In genomic region chr13:95858286-95859075, GRCh38 we compare ENCODE assay signal across 1 cellular context.
A peak's percentile ranks its signal among the peaks of the same experiment; 100 is the strongest.
TF ChIP-seq lines count a peak whose summit lies in the region.

No MANE protein-coding gene starts in this region.

TF ChIP-seq in HEK293, 187 proteins besides CTCF, POLR2A, EP300 and RAD21 (continued from another document):
- TF ChIP-seq ATF2 (tag by site-specific recombination; IDR thresholded peaks at IDR 0.05; ENCODE audit: low read depth) = peak; percentile 60; the same call in 1 of the 2 replicates
- TF ChIP-seq ZNF626 (tag by site-specific recombination; IDR thresholded peaks at IDR 0.05) = no peak
- no peak for TF ChIP-seq HIC1 (tag by site-specific recombination; IDR thresholded peaks at IDR 0.05)
- 0 out of 2 replicates have a peak, but pooled peaks have one; percentile 22 for TF ChIP-seq ZNF561 (tag by site-specific recombination; IDR thresholded peaks at IDR 0.05; ENCODE audit: borderline replicate concordance)
- no peak for TF ChIP-seq ZNF23 (tag by site-specific recombination; IDR thresholded peaks at IDR 0.05; ENCODE audit: borderline replicate concordance)
- no peak for TF ChIP-seq ZNF114 (tag by site-specific recombination; IDR thresholded peaks at IDR 0.05)
- TF ChIP-seq ZNF747 (tag by site-specific recombination; IDR thresholded peaks at IDR 0.05) = no peak
- no peak for TF ChIP-seq REPIN1 (tag by site-specific recombination; IDR thresholded peaks at IDR 0.05; ENCODE audit: low read depth)
- TF ChIP-seq ZXDB (tag by site-specific recombination; IDR thresholded peaks at IDR 0.05) = no peak
- TF ChIP-seq KLF9 (tag by site-specific recombination; IDR thresholded peaks at IDR 0.05; ENCODE audit: low read depth) = no peak
